1 cellular context compared by ENCODE assay signal in the genomic region with DNA sequence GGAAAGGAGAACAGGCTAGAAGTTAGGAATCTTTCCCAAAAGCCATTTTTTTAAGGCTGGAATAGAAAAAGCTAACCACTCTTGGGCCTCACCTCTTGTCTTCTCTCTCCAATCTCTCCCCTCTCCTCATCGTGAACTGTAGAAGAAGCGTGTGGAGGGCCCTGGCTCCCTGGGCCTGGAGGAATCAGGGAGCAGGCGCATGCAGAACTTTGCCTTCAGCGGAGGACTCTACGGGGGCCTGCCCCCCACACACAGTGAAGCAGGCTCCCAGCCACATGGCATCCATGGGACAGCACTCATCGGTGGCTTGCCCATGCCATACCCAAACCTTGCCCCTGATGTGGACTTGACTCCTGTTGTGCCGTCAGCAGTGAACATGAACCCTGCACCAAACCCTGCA.
TF ChIP-seq lines count a peak whose summit lies in the region.

No MANE protein-coding gene starts in this region.

TF ChIP-seq in K562, 482 proteins besides CTCF, POLR2A, EP300 and RAD21:
- no peak for TF ChIP-seq MTF1 (CRISPR knock-in tag; IDR thresholded peaks at IDR 0.05; ENCODE audit: borderline replicate concordance)
- TF ChIP-seq JUNB (CRISPR knock-in tag; conservative IDR thresholded peaks at IDR 0.05), result no peak
- TF ChIP-seq, protein P1, sequence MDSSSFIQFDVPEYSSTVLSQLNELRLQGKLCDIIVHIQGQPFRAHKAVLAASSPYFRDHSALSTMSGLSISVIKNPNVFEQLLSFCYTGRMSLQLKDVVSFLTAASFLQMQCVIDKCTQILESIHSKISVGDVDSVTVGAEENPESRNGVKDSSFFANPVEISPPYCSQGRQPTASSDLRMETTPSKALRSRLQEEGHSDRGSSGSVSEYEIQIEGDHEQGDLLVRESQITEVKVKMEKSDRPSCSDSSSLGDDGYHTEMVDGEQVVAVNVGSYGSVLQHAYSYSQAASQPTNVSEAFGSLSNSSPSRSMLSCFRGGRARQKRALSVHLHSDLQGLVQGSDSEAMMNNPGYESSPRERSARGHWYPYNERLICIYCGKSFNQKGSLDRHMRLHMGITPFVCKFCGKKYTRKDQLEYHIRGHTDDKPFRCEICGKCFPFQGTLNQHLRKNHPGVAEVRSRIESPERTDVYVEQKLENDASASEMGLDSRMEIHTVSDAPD (CRISPR knock-in tag; IDR thresholded peaks at IDR 0.05), result no peak
